Comparison of ENCODE assay signal across 13 cellular contexts in the genomic region with DNA sequence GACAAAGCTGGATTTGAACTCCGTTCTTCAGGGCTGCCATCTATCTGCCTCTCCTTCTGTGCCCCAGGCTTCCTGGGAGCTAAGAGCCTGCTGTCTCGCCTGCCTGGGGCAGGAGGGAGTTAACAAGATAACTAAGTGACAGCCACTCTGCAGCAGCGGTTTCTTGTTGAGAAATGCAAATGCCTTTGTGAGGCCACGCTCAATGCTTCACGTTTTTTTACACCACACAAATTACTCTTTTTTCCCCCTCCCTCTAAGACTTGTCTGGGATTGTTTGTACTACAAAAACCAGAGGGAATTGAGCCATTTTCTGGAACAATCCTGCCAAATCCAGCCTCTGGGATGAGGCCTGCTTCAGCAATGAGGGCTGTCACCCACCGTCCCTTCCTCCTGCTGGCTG.
DNase-seq lines count a peak whose midpoint lies in the region; ATAC-seq and TF ChIP-seq lines count a peak whose summit lies in the region.
"Had no signal": no experiment of that assay in that cellular context is flagged by ENCODE, and none has a peak within 500 bp of the region (broad histone marks: within the 10 kb centered on the region; RNA-seq: fewer than 3 reads in every experiment).

No MANE protein-coding gene starts in this region.

- H3K4me3 ChIP-seq in endodermal cell (ENCODE audit: low read length) (no peak overlapping the region), mesodermal cell (ENCODE audit: extremely low read depth, insufficient read depth, low read length, poor library complexity, severe bottlenecking) (no peak overlapping the region)

- H3K9me3 ChIP-seq in endodermal cell (ENCODE audit: control insufficient read depth, low read length), result peaks cover 4% of the 10 kb centered on the region
- no peaks in the 10 kb centered on the region for H3K9me3 ChIP-seq in mesodermal cell (ENCODE audit: control insufficient read depth, low read length)

- H3K4me3 Mint-ChIP-seq in endodermal cell (no peak overlapping the region), progenitor cell of endocrine pancreas (ENCODE audit: low read depth) (no peak overlapping the region)
- H3K4me3 Mint-ChIP-seq: activated CD4-positive, alpha-beta memory T cell treated with anti-CD3 and anti-CD28 coated beads, Interleukin-2, amount 10 ng/mL, durations not matched to agents 7 days and 5 days had no signal

- ATAC-seq in HG03520 (IDR thresholded peaks at IDR 0.05; ENCODE audit: unreplicated experiment) (no peak), HG03025 (IDR thresholded peaks at IDR 0.05; ENCODE audit: low FRiP score, unreplicated experiment) (no peak)
- ATAC-seq: activated naive CD4-positive, alpha-beta T cell treated with anti-CD3 and anti-CD28 coated beads, Interleukin-2, amount 50 U/mL, for 72 hours; left colon had no signal

- H3K27ac Mint-ChIP-seq in endodermal cell, result peak overlapping the region; percentile 78
- no peak overlapping the region for H3K27ac Mint-ChIP-seq in progenitor cell of endocrine pancreas
- H3K27ac Mint-ChIP-seq: activated CD4-positive, alpha-beta memory T cell treated with anti-CD3 and anti-CD28 coated beads, Interleukin-2, amount 10 ng/mL, durations not matched to agents 7 days and 5 days; activated naive CD4-positive, alpha-beta T cell treated with anti-CD3 and anti-CD28 coated beads, Interleukin-2, amount 50 U/mL, for 72 hours had no signal

- H3K9ac ChIP-seq in endodermal cell (ENCODE audit: extremely low read depth, low read length, poor library complexity, severe bottlenecking), result no peak overlapping the region

- H3K4me1 ChIP-seq in endodermal cell (ENCODE audit: control insufficient read depth, insufficient read depth, low read length) (peaks cover 4% of the 10 kb centered on the region), mesodermal cell (ENCODE audit: control insufficient read depth, insufficient read depth, low read length, poor library complexity, severe bottlenecking) (peaks cover 19% of the 10 kb centered on the region)

- H3K27me3 Mint-ChIP-seq in endodermal cell (ENCODE audit: insufficient read depth) (no peaks in the 10 kb centered on the region), progenitor cell of endocrine pancreas (peaks cover 18% of the 10 kb centered on the region)
- H3K27me3 Mint-ChIP-seq: activated CD4-positive, alpha-beta memory T cell treated with anti-CD3 and anti-CD28 coated beads, Interleukin-2, amount 10 ng/mL, durations not matched to agents 7 days and 5 days had no signal

- DNase-seq in AG09319 (ENCODE audit: extremely low read depth, low read depth), result peak; percentile 81
- peak; percentile 81 for DNase-seq in NCI-H226
- peak; percentile 70 for DNase-seq in endodermal cell
- DNase-seq in stimulated activated CD4-positive, alpha-beta T cell treated with anti-CD3 and anti-CD28 coated beads, Interleukin-1b, Interleukin-23, amount 100 ng/mL, for 48 hours, result no peak
- DNase-seq in progenitor cell of endocrine pancreas (ENCODE audit: low spot score, unreplicated experiment), result no peak
- DNase-seq: activated CD4-positive, alpha-beta memory T cell treated with anti-CD3 and anti-CD28 coated beads, Interleukin-2, amount 10 ng/mL, durations not matched to agents 7 days and 5 days; left colon; NCI-H1048; posterior cingulate gyrus had no signal

- WGBS in endodermal cell (ENCODE audit: insufficient coverage in 1 of 2, insufficient read length in 1 of 2), 2 experiments, result 16 to 29% methylated on average over 4 to 6 of the region's 6 CpGs
- 26 to 42% methylated on average over 5 to 6 of the region's 6 CpGs for WGBS in mesodermal cell (ENCODE audit: insufficient coverage in 2 of 2), 2 experiments

- peak overlapping the region; percentile 33 for H3K27ac ChIP-seq in endodermal cell (ENCODE audit: low read depth, low read length)
- peak overlapping the region; percentile 63 for H3K27ac ChIP-seq in mesodermal cell (ENCODE audit: low read depth, low read length, severe bottlenecking)

- H3K27me3 ChIP-seq in endodermal cell (ENCODE audit: control insufficient read depth, insufficient read depth, low read length, poor library complexity, severe bottlenecking), result no peaks in the 10 kb centered on the region

- H3K4me1 Mint-ChIP-seq in endodermal cell (peaks cover 17% of the 10 kb centered on the region), progenitor cell of endocrine pancreas (ENCODE audit: low read depth) (no peaks in the 10 kb centered on the region)
- H3K4me1 Mint-ChIP-seq: activated CD4-positive, alpha-beta memory T cell treated with anti-CD3 and anti-CD28 coated beads, Interleukin-2, amount 10 ng/mL, durations not matched to agents 7 days and 5 days had no signal

- H3K36me3 ChIP-seq in endodermal cell (ENCODE audit: control insufficient read depth, insufficient read depth, low read length) (no peaks in the 10 kb centered on the region), mesodermal cell (ENCODE audit: control insufficient read depth, insufficient read depth, low read length) (no peaks in the 10 kb centered on the region)

- H3K36me3 Mint-ChIP-seq in endodermal cell (ENCODE audit: low read depth), result no peaks in the 10 kb centered on the region
- H3K36me3 Mint-ChIP-seq in progenitor cell of endocrine pancreas (ENCODE audit: insufficient read depth), result no peaks in the 10 kb centered on the region
- H3K36me3 Mint-ChIP-seq: activated naive CD4-positive, alpha-beta T cell treated with anti-CD3 and anti-CD28 coated beads, Interleukin-2, amount 50 U/mL, for 72 hours had no signal

- TF ChIP-seq CTCF in AG09319 (IDR thresholded peaks at IDR 0.05; ENCODE audit: low read depth, low read length) (no peak), endodermal cell (conservative IDR thresholded peaks at IDR 0.05) (no peak), progenitor cell of endocrine pancreas (IDR thresholded peaks at IDR 0.05; ENCODE audit: unreplicated experiment) (no peak)

- peaks cover 1% of the 10 kb centered on the region for H3K9me3 Mint-ChIP-seq in endodermal cell
- H3K9me3 Mint-ChIP-seq in progenitor cell of endocrine pancreas (ENCODE audit: low read depth), result peaks cover 5% of the 10 kb centered on the region
- H3K9me3 Mint-ChIP-seq: activated CD4-positive, alpha-beta memory T cell treated with anti-CD3 and anti-CD28 coated beads, Interleukin-2, amount 10 ng/mL, durations not matched to agents 7 days and 5 days; activated naive CD4-positive, alpha-beta T cell treated with anti-CD3 and anti-CD28 coated beads, Interleukin-2, amount 50 U/mL, for 72 hours had no signal

Comparison
In these comparisons a context has a peak if more than half of its experiments do, and no peak if none do; other contexts are left out.
1. DNase-seq: peak in AG09319 (single experiment), NCI-H226 (single experiment) and endodermal cell (single experiment); none in stimulated activated CD4-positive, alpha-beta T cell treated with anti-CD3 and anti-CD28 coated beads, Interleukin-1b, Interleukin-23, amount 100 ng/mL, for 48 hours (single experiment) and progenitor cell of endocrine pancreas (single experiment).